In the genomic region with DNA sequence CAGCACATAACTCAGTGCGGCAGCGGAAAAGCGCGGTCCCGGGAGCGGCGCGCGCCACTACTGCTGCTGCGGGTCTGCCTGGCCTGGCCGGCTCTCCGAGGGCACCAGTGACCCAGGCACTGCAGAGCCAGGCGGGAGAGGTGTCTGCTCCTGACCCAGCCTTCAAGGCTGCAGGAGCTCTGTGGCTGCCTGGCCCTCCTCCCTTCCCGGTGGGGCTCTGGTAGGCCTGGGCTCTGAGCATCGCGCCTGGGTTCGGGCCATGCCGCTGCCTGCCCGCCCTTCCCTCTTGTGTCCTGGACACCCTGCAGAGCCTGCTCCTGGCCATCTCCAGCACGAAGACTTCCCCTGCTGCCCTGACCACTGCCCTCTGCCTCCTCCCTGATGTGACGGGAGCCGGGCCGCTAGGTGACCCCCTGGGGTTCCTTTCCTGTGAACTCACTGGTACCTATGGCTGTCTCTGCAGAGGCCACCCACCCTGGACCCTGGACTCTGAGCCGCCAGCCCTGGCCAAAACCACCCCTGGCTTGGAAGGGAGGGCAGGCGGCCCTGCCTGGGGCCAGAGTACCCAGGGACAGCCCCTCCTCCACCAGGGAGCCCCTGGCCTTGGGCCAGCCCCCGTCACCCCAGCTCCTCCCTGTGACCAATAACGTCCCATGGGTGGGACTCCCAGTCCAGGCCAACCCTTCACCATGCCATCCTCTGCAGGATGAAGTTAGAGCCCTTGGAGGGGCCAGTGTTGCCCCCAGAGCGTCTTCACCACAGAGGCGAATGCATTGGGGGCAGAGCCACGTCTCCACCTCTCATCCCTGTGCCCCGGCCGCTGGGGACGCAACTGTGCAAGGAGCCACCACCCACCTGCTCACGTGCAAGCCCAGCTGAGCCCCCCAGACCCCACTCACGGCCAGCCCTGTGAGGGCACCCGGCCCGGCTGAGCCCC, we compare ENCODE assay signal across 18 cellular contexts. TPM values are rescaled to one million over a fixed set of nuclear protein-coding genes. Genes with fewer than 3 reads are reported as not detected.
DNase-seq lines count a peak whose midpoint lies in the region; ATAC-seq and TF ChIP-seq lines count a peak whose summit lies in the region.
"Had no signal": no experiment of that assay in that cellular context is flagged by ENCODE, and none has a peak within 500 bp of the region (broad histone marks: within the 10 kb centered on the region; RNA-seq: fewer than 3 reads in every experiment).

No MANE protein-coding gene starts in this region.

- intact Hi-C loops in ascending aorta (cut with DNase I) (no loop called here), lower lobe of right lung (cut with DNase I) (no loop called here)

- H3K27me3 ChIP-seq in ascending aorta (no peaks in the 10 kb centered on the region), lower lobe of right lung (ENCODE audit: low read depth) (no peaks in the 10 kb centered on the region)
- H3K27me3 ChIP-seq: vagina had no signal

- H3K4me3 ChIP-seq in ascending aorta = no peak overlapping the region
- peak overlapping the region; percentile 52 for H3K4me3 ChIP-seq in lower lobe of right lung
- H3K4me3 ChIP-seq: PC-9 had no signal

- no peak for TF ChIP-seq CTCF in ascending aorta (IDR thresholded peaks at IDR 0.05)
- no peak for TF ChIP-seq CTCF in lower lobe of right lung (IDR thresholded peaks at IDR 0.05)

- ATAC-seq in lower lobe of right lung (no peak), GM21528 (IDR thresholded peaks at IDR 0.05; ENCODE audit: low FRiP score, unreplicated experiment) (no peak), GM18498 (IDR thresholded peaks at IDR 0.05; ENCODE audit: unreplicated experiment) (no peak)
- ATAC-seq: T-cell had no signal

- no peaks in the 10 kb centered on the region for H3K36me3 ChIP-seq in ascending aorta
- no peaks in the 10 kb centered on the region for H3K36me3 ChIP-seq in lower lobe of right lung
- H3K36me3 ChIP-seq: vagina had no signal

- H3K9me3 ChIP-seq in ascending aorta = no peaks in the 10 kb centered on the region
- H3K9me3 ChIP-seq in lower lobe of right lung = no peaks in the 10 kb centered on the region
- H3K9me3 ChIP-seq: vagina had no signal

- DNase-seq in NCI-H69 (lab: John Stamatoyannopoulos, UW) (peak; percentile 41), ascending aorta (ENCODE audit: low spot score in 2 of 2) (no peak), lower lobe of right lung (peak; percentile 40), NCI-H226 (no peak)
- DNase-seq: activated CD4-positive, alpha-beta T cell treated with anti-CD3 and anti-CD28 coated beads for 1 hour; activated naive CD8-positive, alpha-beta T cell treated with anti-CD3 and anti-CD28 coated beads, Interleukin-2, amount 10 ng/mL, durations not matched to agents 7 days and 5 days; head of caudate nucleus; left colon; NCI-H1092 treated with DMSO at 0.1 percent for 48 hours; NCI-H2227 treated with DMSO at 0.1 percent for 48 hours; nucleus accumbens; PC-9; stimulated activated CD4-positive, alpha-beta T cell treated with anti-CD3 and anti-CD28 coated beads, Interleukin-15, amount 100 ng/mL, for 24 hours; T-cell had no signal

- H3K4me1 ChIP-seq in ascending aorta (peaks cover 10 to 15% of the 10 kb centered on the region in 2 donors), lower lobe of right lung (peaks cover 66% of the 10 kb centered on the region)

- peak overlapping the region; percentile 70 to 72 for H3K27ac ChIP-seq in ascending aorta
- peak overlapping the region; percentile 92 for H3K27ac ChIP-seq in lower lobe of right lung
- H3K27ac ChIP-seq in temporal lobe (ENCODE audit: low read depth, low read length) = peak overlapping the region; percentile 2
- H3K27ac ChIP-seq: PC-9 had no signal

RNA-seq across cellular contexts. Expression of a gene that starts 32.9 kb away (rescaled TPM):
- total RNA-seq in ascending aorta (31.0 TPM), lower lobe of right lung (40.3 TPM), temporal lobe (24.6 TPM)

Comparison
In these comparisons a context has a peak if more than half of its experiments do, and no peak if none do; other contexts are left out.
1. DNase-seq: peak in NCI-H69 (single experiment) and lower lobe of right lung (single experiment); none in ascending aorta (0 of 2) and NCI-H226 (single experiment).
2. H3K27ac ChIP-seq: peak in every context shown above with its lines; median percentile 92 in lower lobe of right lung; 71 in ascending aorta; 2 in temporal lobe.